Comparison of ENCODE assay signal across 11 cellular contexts in the genomic region with DNA sequence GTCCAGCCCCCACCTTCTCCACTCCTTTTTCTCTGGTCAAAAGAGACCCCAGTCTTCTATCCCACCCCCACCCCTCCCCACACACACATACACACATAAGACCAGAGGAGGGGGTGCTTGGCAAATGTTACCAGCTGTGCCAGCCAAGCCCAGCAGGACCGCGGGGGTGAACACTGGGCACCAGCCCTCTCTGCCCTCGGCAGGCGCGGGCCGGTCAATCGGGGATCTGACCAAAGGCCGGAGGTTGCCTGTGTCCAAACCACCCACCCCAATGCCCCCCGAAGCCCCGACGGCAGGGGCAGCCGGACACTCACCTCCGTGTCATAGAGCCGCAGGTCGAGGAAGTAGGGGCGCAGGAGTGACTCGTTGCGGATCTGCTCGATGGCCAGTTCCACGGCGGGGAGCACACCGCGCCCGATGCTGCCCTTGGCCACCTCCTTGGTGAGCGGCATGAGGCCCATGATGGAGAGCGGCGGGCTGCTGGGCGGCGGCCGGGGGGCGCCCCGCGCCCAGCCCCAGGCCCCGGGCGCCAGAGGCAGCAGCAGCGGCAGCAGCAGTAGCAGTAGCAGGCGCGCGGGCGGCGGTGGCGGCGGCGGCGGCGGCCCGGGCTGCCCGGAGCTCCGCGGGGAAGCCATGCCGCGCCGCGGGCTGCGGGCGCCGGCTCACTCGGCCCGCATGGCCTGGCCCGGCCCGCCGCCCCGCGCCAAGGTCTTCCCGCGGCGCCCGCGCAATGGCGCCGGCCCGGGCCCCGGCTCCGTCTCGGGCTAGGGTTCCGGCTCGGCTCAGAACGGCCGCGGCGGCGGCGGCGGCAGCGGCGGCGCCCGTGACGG. TPM values are rescaled to one million over a fixed set of nuclear protein-coding genes. Genes with fewer than 3 reads are reported as not detected.
A peak's percentile ranks its signal among the peaks of the same experiment; 100 is the strongest.
DNase-seq lines count a peak whose midpoint lies in the region; ATAC-seq and TF ChIP-seq lines count a peak whose summit lies in the region.
"Had no signal": no experiment of that assay in that cellular context is flagged by ENCODE, and none has a peak within 500 bp of the region (broad histone marks: within the 10 kb centered on the region; RNA-seq: fewer than 3 reads in every experiment).

No MANE protein-coding gene starts in this region.

- H3K27me3 ChIP-seq in hepatocyte (peaks cover 84% of the 10 kb centered on the region), gastrocnemius medialis (peaks cover 45 to 57% (median 55%) of the 10 kb centered on the region in 3 donors)

- TF ChIP-seq CTCF in RWPE1 (conservative IDR thresholded peaks at IDR 0.05; ENCODE audit: low read depth) (no peak), hepatocyte (IDR thresholded peaks at IDR 0.05; ENCODE audit: poor library complexity) (no peak), gastrocnemius medialis (IDR thresholded peaks at IDR 0.05 in 4 of 5, conservative IDR thresholded peaks at IDR 0.05 in 1 of 5) (no peak)

- TF ChIP-seq POLR2A in gastrocnemius medialis (IDR thresholded peaks at IDR 0.05) = no peak

- H3K27ac ChIP-seq in RWPE1 (no peak overlapping the region), hepatocyte (no peak overlapping the region), gastrocnemius medialis (no peak overlapping the region)
- H3K27ac ChIP-seq: thyroid gland had no signal

- POLR2A ChIA-PET in RWPE1 (lab: Yijun Ruan, JAX; ENCODE audit: low non-redundant PET) = no interaction called here

- H3K4me2 ChIP-seq in hepatocyte = peak overlapping the region; percentile 82

- in situ Hi-C loops in gastrocnemius medialis (cut with MboI; ENCODE audit: low sequenced_read_pairs in 4 of 4) = no loop called here

- no peaks in the 10 kb centered on the region for H3K9me3 ChIP-seq in hepatocyte (ENCODE audit: low read depth)
- no peaks in the 10 kb centered on the region for H3K9me3 ChIP-seq in gastrocnemius medialis
- H3K9me3 ChIP-seq: thyroid gland had no signal

- H3K4me3 ChIP-seq in hepatocyte = peak overlapping the region; percentile 23
- peak overlapping the region in 3 of 4 donors; percentile 25 to 39 (median 33) for H3K4me3 ChIP-seq in gastrocnemius medialis
- H3K4me3 ChIP-seq: thyroid gland had no signal

- ATAC-seq in gastrocnemius medialis = no peak
- no peak for ATAC-seq in HG02759 (IDR thresholded peaks at IDR 0.05; ENCODE audit: unreplicated experiment)

- DNase-seq in NCI-H748 (lab: John Stamatoyannopoulos, UW; ENCODE audit: unreplicated experiment) (peak; percentile 48), NCI-H748 treated with DMSO at 0.1 percent for 48 hours (lab: John Stamatoyannopoulos, UW) (no peak), RWPE1 (ENCODE audit: low spot score) (peak; percentile 29), hepatocyte (ENCODE audit: low spot score) (no peak), gastrocnemius medialis (no peak), foreskin melanocyte (no peak)
- no peak for DNase-seq in activated naive CD4-positive, alpha-beta T cell treated with anti-CD3 and anti-CD28 coated beads, Interleukin-2, amount 50 U/mL, for 16 hours
- DNase-seq: activated CD4-positive, alpha-beta memory T cell treated with anti-CD3 and anti-CD28 coated beads, Interleukin-2, amount 10 ng/mL, durations not matched to agents 7 days and 5 days had no signal

- H3K9me2 ChIP-seq in hepatocyte (replicated peaks; ENCODE audit: insufficient read depth) = no peaks in the 10 kb centered on the region

- intact Hi-C loops in gastrocnemius medialis (cut with DNase I; ENCODE audit: low total_unique reads) = no loop called here

- 21% methylated on average over 25 of the region's 89 CpGs for WGBS in hepatocyte (ENCODE audit: low lambda C conversion rate, missing lambda C conversion rate)

- CTCF ChIA-PET in RWPE1 (lab: Yijun Ruan, JAX) = interaction anchor here (1.9 kb wide), 1 partner anchor 393 kb away, joined by 5 read pairs; no protein-coding TSS in a partner anchor

- H2AFZ ChIP-seq in hepatocyte = no peak overlapping the region

- H4K20me1 ChIP-seq in hepatocyte (ENCODE audit: insufficient read depth, poor library complexity, severe bottlenecking) = no peaks in the 10 kb centered on the region

- H3K4me1 ChIP-seq in hepatocyte (ENCODE audit: insufficient read depth) = peaks cover 6% of the 10 kb centered on the region
- peaks cover 0 to 11% of the 10 kb centered on the region in 2 donors for H3K4me1 ChIP-seq in gastrocnemius medialis

- H3K36me3 ChIP-seq in hepatocyte (replicated peaks; ENCODE audit: insufficient read depth, low read depth) = no peaks in the 10 kb centered on the region
- H3K36me3 ChIP-seq in gastrocnemius medialis = no peaks in the 10 kb centered on the region
- H3K36me3 ChIP-seq: thyroid gland had no signal

- H3K79me2 ChIP-seq in hepatocyte = no peaks in the 10 kb centered on the region

RNA-seq across cellular contexts. Expression of a gene that starts 0.4 kb away (rescaled TPM):
- total RNA-seq in hepatocyte (0.20 and 0.52 TPM in 2 replicates), gastrocnemius medialis (under 1 TPM in 2 of 4 donors, not detected in 2; 0.46 to 0.80 TPM)
- polyA plus RNA-seq in hepatocyte = 0.28 and 1.3 TPM in 2 replicates
- total RNA-seq: activated CD4-positive, alpha-beta memory T cell treated with anti-CD3 and anti-CD28 coated beads, Interleukin-2, amount 10 ng/mL, durations not matched to agents 7 days and 5 days had no signal
- polyA plus RNA-seq: IgD-negative memory B cell had no signal

Comparison
In these comparisons a context has a peak if more than half of its experiments do, and no peak if none do; other contexts are left out.
1. DNase-seq: peak in NCI-H748 (single experiment) and RWPE1 (single experiment); none in NCI-H748 treated with DMSO at 0.1 percent for 48 hours (single experiment), hepatocyte (single experiment), gastrocnemius medialis (0 of 2), foreskin melanocyte (single experiment) and activated naive CD4-positive, alpha-beta T cell treated with anti-CD3 and anti-CD28 coated beads, Interleukin-2, amount 50 U/mL, for 16 hours (single experiment).